In genomic region chr5:14988210-14988609, GRCh38 we compare ENCODE assay signal across 28 cellular contexts.
A peak's percentile ranks its signal among the peaks of the same experiment; 100 is the strongest.
DNase-seq lines count a peak whose midpoint lies in the region; ATAC-seq, FAIRE-seq and TF ChIP-seq lines count a peak whose summit lies in the region.
"Had no signal": no experiment of that assay in that cellular context is flagged by ENCODE, and none has a peak within 500 bp of the region (broad histone marks: within the 10 kb centered on the region; RNA-seq: fewer than 3 reads in every experiment).

No MANE protein-coding gene starts in this region.

- ATAC-seq in Panc1 (0 out of 2 replicates have a peak, but pooled peaks have one; percentile 42), left colon (peak; percentile 66), mucosa of descending colon (peak; percentile 67)
- ATAC-seq: GM12878 had no signal

- no peak for FAIRE-seq in small intestine (lab: Jason Lieb, UNC)
- FAIRE-seq: A204.1, GM12878, GM12892, GM18507 had no signal

- H3K27me3 ChIP-seq in Panc1 (ENCODE audit: control insufficient read depth, insufficient read depth, low read length) (no peaks in the 10 kb centered on the region), small intestine (ENCODE audit: control insufficient read depth in 2 of 2, insufficient read depth in 2 of 2, low read length in 2 of 2) (no peaks in the 10 kb centered on the region)
- H3K27me3 ChIP-seq: BE2C, BLaER1 had no signal

- H3K36me3 ChIP-seq in Panc1 (ENCODE audit: control insufficient read depth, insufficient read depth, low read length) = no peaks in the 10 kb centered on the region
- no peaks in the 10 kb centered on the region for H3K36me3 ChIP-seq in mucosa of descending colon (ENCODE audit: low read depth)
- no peaks in the 10 kb centered on the region for H3K36me3 ChIP-seq in small intestine (ENCODE audit: control insufficient read depth in 2 of 2, insufficient read depth in 2 of 2, low read length in 2 of 2)
- H3K36me3 ChIP-seq: BE2C, BLaER1 had no signal

- in situ Hi-C loops in Panc1 (cut with HindIII; ENCODE audit: low pct_unique_long_range_greater_than_20kb, low sequenced_read_pairs) (no loop called here), KBM-7 (cut with MboI; ENCODE audit: low pct_unique_long_range_greater_than_20kb, low sequenced_read_pairs) (no loop called here)

- H3K9me3 ChIP-seq in Panc1 (ENCODE audit: control insufficient read depth, insufficient read depth, low read depth, low read length) = no peaks in the 10 kb centered on the region
- H3K9me3 ChIP-seq in mucosa of descending colon = no peaks in the 10 kb centered on the region
- no peaks in the 10 kb centered on the region for H3K9me3 ChIP-seq in small intestine (ENCODE audit: control insufficient read depth, low read depth)
- H3K9me3 ChIP-seq: BE2C, BLaER1 had no signal

- CTCF ChIA-PET in Panc1 (lab: Charles Lee) = interaction anchor here (0.8 kb wide), 1 partner anchor 15 kb away, joined by 3 read pairs; no protein-coding TSS in a partner anchor

- H3K4me3 ChIP-seq in Panc1 (ENCODE audit: low read depth in 2 of 2, low read length in 2 of 2) (no peak overlapping the region), mucosa of descending colon (no peak overlapping the region), small intestine (ENCODE audit: low read depth in 1 of 2, low read length in 2 of 2) (no peak overlapping the region)
- H3K4me3 ChIP-seq: BLaER1, GM12878 had no signal

- no TSS peak for BruUV-seq in Panc1 (replicated peaks; lab: Mats Ljungman, UMichigan)

- POLR2A ChIA-PET in Panc1 (lab: Charles Lee) = no interaction called here

- no peak for DNase-seq in Panc1 (ENCODE audit: low read depth, low spot score)
- no peak for DNase-seq in left colon
- no peak for DNase-seq in mucosa of descending colon
- peak; percentile 48 for DNase-seq in small intestine
- no peak for DNase-seq in cerebellar nuclear complex (lab: John Stamatoyannopoulos, UW)
- DNase-seq in NCI-H2081 (lab: John Stamatoyannopoulos, UW) = no peak
- no peak for DNase-seq in KBM-7
- no peak for DNase-seq in HPDE6-E6E7 (ENCODE audit: extremely low spot score)
- DNase-seq: 8988T; ACHN; BE2C; C1 segment of cervical spinal cord; CD4-positive, alpha-beta memory T cell; CD4-positive, CD25-positive, alpha-beta regulatory T cell; CD8-positive, alpha-beta memory T cell; COR-L47; DMS 273 treated with DMSO at 0.1 percent for 48 hours; DMS153; DMS53; DMS79; DND-41; EL; GDM1 had no signal

- H3K27ac ChIP-seq in Panc1 (ENCODE audit: low read length) (no peak overlapping the region), small intestine (ENCODE audit: low read depth in 1 of 2, low read length in 1 of 2) (no peak overlapping the region)
- H3K27ac ChIP-seq: BLaER1 had no signal

- no peaks in the 10 kb centered on the region for H3K4me1 ChIP-seq in Panc1 (ENCODE audit: control insufficient read depth, insufficient read depth, low read length)
- H3K4me1 ChIP-seq in mucosa of descending colon (ENCODE audit: low read depth) = peaks cover 16% of the 10 kb centered on the region
- no peaks in the 10 kb centered on the region for H3K4me1 ChIP-seq in small intestine (ENCODE audit: control insufficient read depth in 2 of 2, insufficient read depth in 1 of 2, low read depth in 1 of 2, low read length in 1 of 2)
- H3K4me1 ChIP-seq: BE2C had no signal

- TF ChIP-seq CTCF in Panc1 (IDR thresholded peaks at IDR 0.05) = no peak
- no peak for TF ChIP-seq CTCF in mucosa of descending colon (IDR thresholded peaks at IDR 0.05)

- WGBS in small intestine, 3 donors = 69 to 84% (median 70%) methylated on average over 5 of the region's 5 CpGs

- intact Hi-C loops in Panc1 (cut with micrococcal nuclease; ENCODE audit: unreplicated experiment) = no loop called here
- intact Hi-C loops in left colon (cut with DNase I, micrococcal nuclease) = no loop called here
- intact Hi-C loops in mucosa of descending colon (cut with DNase I, micrococcal nuclease) = no loop called here
